ENCODE assay signal across 1 cellular context in the genomic region with DNA sequence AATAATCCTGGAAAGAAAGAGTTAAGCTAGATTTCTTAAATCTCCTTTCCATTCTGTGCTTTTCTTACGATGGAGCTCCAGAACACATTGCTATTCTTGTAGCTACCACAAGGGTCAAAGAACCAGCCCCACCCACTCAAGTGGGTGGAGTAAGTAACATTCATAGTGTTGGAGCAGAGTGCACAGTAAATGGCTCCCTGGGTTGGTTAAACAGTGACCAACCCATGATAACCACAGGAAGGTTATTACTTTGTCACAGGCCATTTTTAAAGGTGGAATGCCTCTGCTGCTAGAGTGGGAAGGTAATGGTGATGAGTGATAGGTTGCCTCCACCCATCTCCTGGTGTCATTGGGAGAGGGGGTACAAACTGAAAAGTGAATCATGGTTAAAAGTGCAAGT.
TF ChIP-seq lines count a peak whose summit lies in the region.

No MANE protein-coding gene starts in this region.

TF ChIP-seq in GM23338, 12 proteins besides CTCF, POLR2A, EP300 and RAD21 (continued from another document):
- no peak for TF ChIP-seq ZNF462 (CRISPR knock-in tag; IDR thresholded peaks at IDR 0.05)
